ENCODE assay signal across 7 cellular contexts in genomic region chr16:86664518-86665318, GRCh38.
DNase-seq lines count a peak whose midpoint lies in the region; ATAC-seq and TF ChIP-seq lines count a peak whose summit lies in the region.

No MANE protein-coding gene starts in this region.

- H3K9me3 ChIP-seq in SK-N-SH = no peaks in the 10 kb centered on the region

- peak overlapping the region; percentile 46 for H3K4me2 ChIP-seq in SK-N-SH

- H3K4me3 ChIP-seq in SK-N-SH (ENCODE audit: low read depth in 2 of 2, low read length in 1 of 2) = peak overlapping the region in 1 of 2 experiments; percentile 27; a peak in 2 of 4 replicates

- POLR2A ChIA-PET in SK-N-SH (lab: Yijun Ruan, JAX) (no interaction called here), HEK293T (lab: Yijun Ruan, JAX) (no interaction called here)

- no peaks in the 10 kb centered on the region for H3K36me3 Mint-ChIP-seq in effector memory CD8-positive, alpha-beta T cell (ENCODE audit: insufficient read depth)

- H3K79me2 ChIP-seq in SK-N-SH (ENCODE audit: insufficient read depth) = 0 out of 2 replicates have a peak, but pooled peaks cover 4% of the 10 kb centered on the region

- TF ChIP-seq CTCF in SK-N-SH (IDR thresholded peaks at IDR 0.05) = 0 out of 2 replicates have a peak, but pooled peaks have one; percentile 11

- no peaks in the 10 kb centered on the region for H4K20me1 ChIP-seq in SK-N-SH (ENCODE audit: insufficient read depth)

- peak overlapping the region; percentile 59 to 62 for H3K4me3 Mint-ChIP-seq in effector memory CD8-positive, alpha-beta T cell

- H3K9ac ChIP-seq in SK-N-SH = peak overlapping the region; percentile 63

- ATAC-seq in GM18907 (IDR thresholded peaks at IDR 0.05; ENCODE audit: unreplicated experiment) = peak; percentile 85
- peak; percentile 79 for ATAC-seq in HG02970 (IDR thresholded peaks at IDR 0.05; ENCODE audit: low FRiP score, unreplicated experiment)
- peak; percentile 85 for ATAC-seq in effector memory CD8-positive, alpha-beta T cell (replicated peaks)

- H3K9me3 Mint-ChIP-seq in effector memory CD8-positive, alpha-beta T cell = peaks cover 0 to 2% of the 10 kb centered on the region in 2 donors

- no peak for TF ChIP-seq RAD21 in SK-N-SH (IDR thresholded peaks at IDR 0.05; ENCODE audit: low read length)

- no peaks in the 10 kb centered on the region for H3K27me3 ChIP-seq in SK-N-SH (ENCODE audit: insufficient read depth)

- H3K27me3 Mint-ChIP-seq in effector memory CD8-positive, alpha-beta T cell = peaks cover 2 to 22% of the 10 kb centered on the region in 2 donors

- DNase-seq in SK-N-SH (no peak), mesenteric fat pad (ENCODE audit: low spot score) (no peak), HEK293T (ENCODE audit: extremely low spot score) (no peak)
- peak in 1 of 3 experiments; percentile 6 for DNase-seq in effector memory CD8-positive, alpha-beta T cell
- DNase-seq in stimulated activated CD4-positive, alpha-beta T cell treated with anti-CD3 and anti-CD28 coated beads, Interleukin-12 subunit alpha, Interleukin-12 subunit beta, amount 100 ng/mL, for 48 hours (ENCODE audit: low read depth in 2 of 3, low spot score in 1 of 3) = peak; percentile 46 to 69 (median 52)

- no peaks in the 10 kb centered on the region for H3K36me3 ChIP-seq in SK-N-SH (replicated peaks in 1 of 2; ENCODE audit: control insufficient read depth in 1 of 2, insufficient read depth in 2 of 2, low read length in 1 of 2)

- peak in 1 of 2 experiments; percentile 95; a peak in 2 of 4 replicates for TF ChIP-seq EP300 in SK-N-SH (IDR thresholded peaks at IDR 0.05; ENCODE audit: borderline replicate concordance in 1 of 2, low read depth in 1 of 2, low read length in 1 of 2)

- H3K27ac Mint-ChIP-seq in effector memory CD8-positive, alpha-beta T cell = peak overlapping the region; percentile 81 to 90

- CTCF ChIA-PET in SK-N-SH (lab: Yijun Ruan, JAX) (no interaction called here), HEK293T (lab: Yijun Ruan, JAX) (interaction anchor here (0.6 kb wide), 1 partner anchor 397 kb away, joined by 3 read pairs; no protein-coding TSS in a partner anchor)

- H3K27ac ChIP-seq in SK-N-SH (ENCODE audit: low read depth in 2 of 2, low read length in 1 of 2) = peak overlapping the region; percentile 41 to 98; a peak in 3 of 4 replicates

- H2AFZ ChIP-seq in SK-N-SH (ENCODE audit: low read depth) = no peak overlapping the region

- peaks cover 0 to 45% of the 10 kb centered on the region in 2 experiments; a peak in 3 of 4 replicates for H3K4me1 ChIP-seq in SK-N-SH (ENCODE audit: control insufficient read depth in 1 of 2, insufficient read depth in 2 of 2, low read depth in 1 of 2, low read length in 1 of 2)

- no peaks in the 10 kb centered on the region for H3K9me2 ChIP-seq in SK-N-SH

- H3K4me1 Mint-ChIP-seq in effector memory CD8-positive, alpha-beta T cell (ENCODE audit: low read depth in 2 of 2) = peaks cover 13 to 16% of the 10 kb centered on the region in 2 donors

- 7% methylated on average over 11 of the region's 12 CpGs for WGBS in SK-N-SH (ENCODE audit: low lambda C conversion rate)

- H3F3A ChIP-seq in SK-N-SH (replicated peaks; ENCODE audit: insufficient read depth) = peaks cover 67% of the 10 kb centered on the region

TF ChIP-seq in SK-N-SH, 30 proteins besides CTCF, POLR2A, EP300 and RAD21 (continues in another document):
- TF ChIP-seq FOXM1 (IDR thresholded peaks at IDR 0.05; ENCODE audit: low read depth) (peak; percentile 85; the same call in 1 of the 2 replicates), ELF1 (IDR thresholded peaks at IDR 0.05) (peak; percentile 32; the same call in 1 of the 2 replicates), GATA2 (CRISPR knock-in tag; IDR thresholded peaks at IDR 0.05) (no peak), JUND (IDR thresholded peaks at IDR 0.05) (peak; percentile 97), RXRA (IDR thresholded peaks at IDR 0.05; ENCODE audit: borderline replicate concordance, low read depth) (peak; percentile 96; the same call in 1 of the 2 replicates), PBX3 (IDR thresholded peaks at IDR 0.05) (peak; percentile 81), TEAD4 (IDR thresholded peaks at IDR 0.05; ENCODE audit: borderline replicate concordance, insufficient read depth) (peak; percentile 72; the same call in 1 of the 2 replicates), POLR2AphosphoS5 (IDR thresholded peaks at IDR 0.05; ENCODE audit: low read depth, low read length) (peak; percentile 26; the same call in 1 of the 2 replicates), GABPA (IDR thresholded peaks at IDR 0.05; ENCODE audit: low read depth) (peak; percentile 46), CHD2 (IDR thresholded peaks at IDR 0.05; ENCODE audit: low read length, partially characterized antibody) (no peak), NFIC (IDR thresholded peaks at IDR 0.05; ENCODE audit: borderline replicate concordance) (peak; percentile 81; the same call in 1 of the 2 replicates), TCF12 (IDR thresholded peaks at IDR 0.05) (peak; percentile 90), YY1 (IDR thresholded peaks at IDR 0.05; ENCODE audit: low read depth) (no peak), SIN3A (IDR thresholded peaks at IDR 0.05; ENCODE audit: borderline replicate concordance, low read depth, low read length) (peak; percentile 53; the same call in 1 of the 2 replicates), USF2 (IDR thresholded peaks at IDR 0.05; ENCODE audit: borderline replicate concordance, low read depth, low read length) (no peak), RCOR1 (IDR thresholded peaks at IDR 0.05; ENCODE audit: low read length) (no peak)

TF ChIP-seq in HEK293T, 16 proteins besides CTCF, POLR2A, EP300 and RAD21:
- TF ChIP-seq FOXA1 (IDR thresholded peaks at IDR 0.05) (no peak), SUZ12 (IDR thresholded peaks at IDR 0.05) (no peak), HDGF (IDR thresholded peaks at IDR 0.05; ENCODE audit: borderline replicate concordance) (no peak), LEF1 (IDR thresholded peaks at IDR 0.05; ENCODE audit: borderline replicate concordance) (no peak)

Comparison
In these comparisons a context has a peak if more than half of its experiments do, and no peak if none do; other contexts are left out.
1. DNase-seq: peak in stimulated activated CD4-positive, alpha-beta T cell treated with anti-CD3 and anti-CD28 coated beads, Interleukin-12 subunit alpha, Interleukin-12 subunit beta, amount 100 ng/mL, for 48 hours (3 of 3); none in SK-N-SH (single experiment), mesenteric fat pad (single experiment) and HEK293T (single experiment).
2. Peak in every context shown above with its lines, with median percentiles within 50 percentile points of each other: ATAC-seq.